ENCODE assay signal across 7 cellular contexts in genomic region chr1:226738995-226739695, GRCh38. TPM values are rescaled to one million over a fixed set of nuclear protein-coding genes. Genes with fewer than 3 reads are reported as not detected.
DNase-seq lines count a peak whose midpoint lies in the region; ATAC-seq, FAIRE-seq and TF ChIP-seq lines count a peak whose summit lies in the region.

Gene ITPKB, minus strand, starts transcription at chr1:226739282. Its CDS starts 1,824 bp downstream, at chr1:226737458.

- peak within 1 kb of the TSS; percentile 55 for H3K4me2 ChIP-seq in HepG2 (ENCODE audit: low read depth, low read length)

- H3K27me3 ChIP-seq in HepG2 (ENCODE audit: control insufficient read depth in 1 of 2, insufficient read depth in 2 of 2, low read length in 2 of 2) = peaks cover 14 to 65% of the 10 kb centered on the region in 2 experiments

- H3K9me3 ChIP-seq in HepG2 (ENCODE audit: low read length) = peaks cover 7% of the 10 kb centered on the region

- WGBS in HepG2 (ENCODE audit: low lambda C conversion rate) = 9% methylated on average over 23 of the region's 23 CpGs

- no peak for TF ChIP-seq RAD21 in HepG2 (CRISPR knock-in tag; IDR thresholded peaks at IDR 0.05)

- TF ChIP-seq CTCF in LNCaP clone FGC (IDR thresholded peaks at IDR 0.05; ENCODE audit: control insufficient read depth, extremely low read depth, insufficient read depth) (no peak), HepG2 (CRISPR knock-in tag; IDR thresholded peaks at IDR 0.05) (no peak)

- no peak within 1 kb of the TSS for H3K9ac ChIP-seq in HepG2 (ENCODE audit: insufficient read depth, low read depth, low read length)

- H4K20me1 ChIP-seq in HepG2 (ENCODE audit: insufficient read depth, low read length) = 0 out of 2 replicates have a peak, but pooled peaks cover 2% of the 10 kb centered on the region

- POLR2A ChIA-PET in HepG2 (lab: Yijun Ruan, JAX) = no interaction called here

- H3K27ac ChIP-seq in HepG2 (ENCODE audit: extremely low read length, insufficient read depth, low read length) = no peak within 1 kb of the TSS

- no peak for FAIRE-seq in HepG2 (lab: Jason Lieb, UNC)

- no peak within 1 kb of the TSS for H2AFZ ChIP-seq in HepG2 (ENCODE audit: low read length)

- intact Hi-C loops in HepG2 (cut with micrococcal nuclease; ENCODE audit: unreplicated experiment) = no loop called here

- H3K79me2 ChIP-seq in HepG2 (ENCODE audit: insufficient read depth, low read length) = no peaks in the 10 kb centered on the region

- DNase-seq in LNCaP clone FGC (ENCODE audit: low read depth) = peak; percentile 63
- DNase-seq in activated CD4-positive, CD25-positive, alpha-beta regulatory T cell treated with anti-CD3 and anti-CD28 coated beads, Interleukin-2, amount 50 U/mL, for 72 hours = peak; percentile 57
- peak in 1 of 2 donors; percentile 88 for DNase-seq in dermis microvascular lymphatic vessel endothelial cell (ENCODE audit: low read depth in 2 of 2)
- DNase-seq in HepG2 (ENCODE audit: low spot score) = no peak
- DNase-seq in stimulated activated CD8-positive, alpha-beta memory T cell treated with anti-CD3 and anti-CD28 coated beads, Interleukin-12 subunit alpha, Interleukin-12 subunit beta, amount 100 ng/mL, for 1 hour (ENCODE audit: low read depth) = peak; percentile 49

- in situ Hi-C loops in HepG2 (cut with HindIII; ENCODE audit: extremely low pct_ligation_motif_present, low pct_unique_long_range_greater_than_20kb) = no loop called here

- H3K4me3 ChIP-seq in LNCaP clone FGC (ENCODE audit: low read depth, low read length) (peak within 1 kb of the TSS; percentile 67), HepG2 (replicated peaks in 1 of 3; ENCODE audit: insufficient read depth in 1 of 3, low read depth in 2 of 3, low read length in 3 of 3) (peak within 1 kb of the TSS; percentile 3 to 49 (median 21); a peak in 3 of 6 replicates)

- H3K4me1 ChIP-seq in HepG2 (ENCODE audit: insufficient read depth, low read length) = peaks cover 15% of the 10 kb centered on the region

- peak; percentile 42 for TF ChIP-seq POLR2A in GM18526 (IDR thresholded peaks at IDR 0.05; ENCODE audit: extremely low read depth, insufficient read length)
- no peak for TF ChIP-seq POLR2A in HepG2 (IDR thresholded peaks at IDR 0.05; ENCODE audit: insufficient read depth in 1 of 2, low read depth in 2 of 2, low read length in 2 of 2)

- peak; percentile 15; the same call in 1 of the 3 replicates for ATAC-seq in HepG2
- ATAC-seq in GM21528 (IDR thresholded peaks at IDR 0.05; ENCODE audit: low FRiP score, unreplicated experiment) = no peak

- H3K36me3 ChIP-seq in HepG2 (replicated peaks in 1 of 2; ENCODE audit: control insufficient read depth in 1 of 2, insufficient read depth in 2 of 2, low read length in 2 of 2) = no peaks in the 10 kb centered on the region

- CTCF ChIA-PET in HepG2 (lab: Yijun Ruan, JAX; ENCODE audit: low intra/inter-chr PET ratio, low total read pairs) = no interaction called here

- BruUV-seq in HepG2 (replicated peaks; lab: Mats Ljungman, UMichigan) = no TSS peak

- TF ChIP-seq EP300 in HepG2 (IDR thresholded peaks at IDR 0.05; ENCODE audit: low read depth in 2 of 2, low read length in 2 of 2) (no peak), HepG2 (CRISPR knock-in tag; IDR thresholded peaks at IDR 0.05; ENCODE audit: borderline replicate concordance) (no peak)

TF ChIP-seq in HepG2, 621 proteins besides CTCF, POLR2A, EP300 and RAD21:
- TF ChIP-seq ZNF292 (CRISPR knock-in tag; IDR thresholded peaks at IDR 0.05; ENCODE audit: borderline replicate concordance, low read depth) (no peak), ZNF770 (CRISPR knock-in tag; IDR thresholded peaks at IDR 0.05) (no peak), CBX1 (IDR thresholded peaks at IDR 0.05; ENCODE audit: low read depth) (no peak), DMAP1 (CRISPR knock-in tag; IDR thresholded peaks at IDR 0.05) (no peak), HOMEZ (CRISPR knock-in tag; IDR thresholded peaks at IDR 0.05; ENCODE audit: low read depth) (no peak), RXRA (CRISPR knock-in tag; IDR thresholded peaks at IDR 0.05) (no peak), SIX4 (CRISPR knock-in tag; IDR thresholded peaks at IDR 0.05) (no peak), CSRNP1 (CRISPR knock-in tag; IDR thresholded peaks at IDR 0.05) (no peak), ZFP62 (CRISPR knock-in tag; IDR thresholded peaks at IDR 0.05) (no peak), ZZZ3 (CRISPR knock-in tag; IDR thresholded peaks at IDR 0.05; ENCODE audit: borderline replicate concordance) (no peak)

RNA-seq across cellular contexts. Expression of gene ITPKB, which starts in this region (rescaled TPM):
- total RNA-seq in dermis microvascular lymphatic vessel endothelial cell = 23.6 and 31.6 TPM in 2 replicates
- not detected in 2 replicates for total RNA-seq in HepG2 (2016; rRNA removed; fragmentation: Illumina TruSeq; extraction: Trizol)
- not detected in 2 replicates for total RNA-seq in HepG2 (2016; cell fraction: cytosol; rRNA removed; fragmentation: Illumina TruSeq; extraction: Trizol; ENCODE audit: low read depth)
- not detected in 2 replicates for total RNA-seq in HepG2 (2016; cell fraction: insoluble cytoplasmic fraction; rRNA removed; fragmentation: Illumina TruSeq; extraction: Trizol)
- not detected in 2 replicates for total RNA-seq in HepG2 (2016; cell fraction: membrane; rRNA removed; fragmentation: Illumina TruSeq; extraction: Trizol)
- total RNA-seq in HepG2 (2016; cell fraction: nucleus; rRNA removed; fragmentation: Illumina TruSeq; extraction: Trizol) = not detected in 2 replicates
- polyA plus RNA-seq in HepG2 (2011; rRNA removed) = not detected in 2 replicates
- polyA plus RNA-seq in HepG2 (2011; cell fraction: cytosol; rRNA removed) = not detected in 2 replicates
- not detected in 2 replicates for polyA plus RNA-seq in HepG2 (2011; cell fraction: nucleus; rRNA removed)
- polyA plus RNA-seq in HepG2 (2012) = not detected in 2 replicates
- not detected in 2 replicates for polyA plus RNA-seq in HepG2 (2016; cell fraction: cytosol; fragmentation: Illumina TruSeq; extraction: Trizol; ENCODE audit: low read depth)
- polyA plus RNA-seq in HepG2 (2016; cell fraction: insoluble cytoplasmic fraction; fragmentation: Illumina TruSeq; extraction: Trizol; ENCODE audit: low read depth) = not detected in 2 replicates
- not detected in 2 replicates for polyA plus RNA-seq in HepG2 (2016; cell fraction: membrane; fragmentation: Illumina TruSeq; extraction: Trizol; ENCODE audit: low read depth)
- polyA plus RNA-seq in HepG2 (2016; cell fraction: nucleus; fragmentation: Illumina TruSeq; extraction: Trizol; ENCODE audit: insufficient read depth, low read depth) = not detected in 2 replicates
- polyA minus RNA-seq in HepG2 (2011; rRNA and poly(A)+ RNA removed; ENCODE audit: low replicate concordance) = 0.84 TPM in 1 of 2 replicates, not detected in the other
- not detected in 2 replicates for polyA minus RNA-seq in HepG2 (2011; cell fraction: cytosol; rRNA and poly(A)+ RNA removed)
- polyA minus RNA-seq in HepG2 (2011; cell fraction: nucleus; rRNA and poly(A)+ RNA removed) = not detected in 2 replicates

Comparison
In these comparisons a context has a peak if more than half of its experiments do, and no peak if none do; other contexts are left out.
1. RNA of gene ITPKB (total RNA-seq): 23.6 to 31.6 TPM in dermis microvascular lymphatic vessel endothelial cell; not detected in HepG2; every median in the first group is over 10 times any median in the second.
2. Peak in ATAC-seq, H3K4me3 ChIP-seq and H3K4me2 ChIP-seq in HepG2; RNA of the gene not detected or under 1 TPM.